Comparison of ENCODE assay signal across 8 cellular contexts in genomic region chr1:223142795-223143759, GRCh38.
A peak's percentile ranks its signal among the peaks of the same experiment; 100 is the strongest.
DNase-seq lines count a peak whose midpoint lies in the region; ATAC-seq, FAIRE-seq and TF ChIP-seq lines count a peak whose summit lies in the region.

Gene TLR5 (minus strand): TSS chr1:223143248. CDS start chr1:223113031, 30,217 bp downstream.

- ATAC-seq in HG03039 (IDR thresholded peaks at IDR 0.05; ENCODE audit: unreplicated experiment): peak; percentile 88

- peak; percentile 76 for FAIRE-seq in GM18507 (lab: Jason Lieb, UNC)

- H3K27ac ChIP-seq in 22Rv1 (peak within 1 kb of the TSS; percentile 37), VCaP (peak within 1 kb of the TSS; percentile 58; the same call in 1 of the 2 replicates)

- peak; percentile 99 for TF ChIP-seq CTCF in 22Rv1 (IDR thresholded peaks at IDR 0.05)
- peak; percentile 80 for TF ChIP-seq CTCF in VCaP (conservative IDR thresholded peaks at IDR 0.05)

- DNase-seq in GM18507 (ENCODE audit: extremely low spot score, insufficient read length, low read depth) (peak; percentile 76), NCI-H2081 treated with DMSO at 0.1 percent for 48 hours (lab: John Stamatoyannopoulos, UW) (peak; percentile 26), T47D (ENCODE audit: low read depth in 1 of 2, low spot score in 1 of 2) (peak; percentile 90 to 97), iris pigment epithelial cell (ENCODE audit: low read depth) (peak; percentile 34)
- DNase-seq in stimulated activated CD4-positive, alpha-beta T cell treated with anti-CD3 and anti-CD28 coated beads, Interleukin-12 subunit alpha, Interleukin-12 subunit beta, amount 100 ng/mL, for 4 hours: peak; percentile 90

- in situ Hi-C loops in T47D (cut with HindIII; ENCODE audit: low pct_unique_long_range_greater_than_20kb, low sequenced_read_pairs): no loop called here

Comparison
In these comparisons a context has a peak if more than half of its experiments do, and no peak if none do; other contexts are left out.
1. Peak in every context shown above with its lines: DNase-seq, ATAC-seq and H3K27ac ChIP-seq.
2. DNase-seq: peak in every context shown above with its lines; median percentile 94 in T47D; 90 in stimulated activated CD4-positive, alpha-beta T cell treated with anti-CD3 and anti-CD28 coated beads, Interleukin-12 subunit alpha, Interleukin-12 subunit beta, amount 100 ng/mL, for 4 hours; 76 in GM18507; 34 in iris pigment epithelial cell; 26 in NCI-H2081 treated with DMSO at 0.1 percent for 48 hours.